Comparison of ENCODE assay signal across 21 cellular contexts in genomic region chr4:48688953-48689352, GRCh38.
DNase-seq lines count a peak whose midpoint lies in the region; ATAC-seq, FAIRE-seq and TF ChIP-seq lines count a peak whose summit lies in the region.
"Had no signal": no experiment of that assay in that cellular context is flagged by ENCODE, and none has a peak within 500 bp of the region (broad histone marks: within the 10 kb centered on the region; RNA-seq: fewer than 3 reads in every experiment).

No MANE protein-coding gene starts in this region.

- TF ChIP-seq POLR2A in K562 (conservative IDR thresholded peaks at IDR 0.05) (no peak), esophagus muscularis mucosa (IDR thresholded peaks at IDR 0.05; ENCODE audit: low read depth) (no peak)

- CTCF ChIA-PET in HEK293 (lab: Yijun Ruan, JAX) (no interaction called here), K562 (lab: Yijun Ruan, JAX; ENCODE audit: low intra/inter-chr PET ratio) (no interaction called here)

- no peak overlapping the region for H3K9ac ChIP-seq in K562 (ENCODE audit: insufficient read depth in 1 of 2, low read depth in 2 of 2, low read length in 2 of 2)

- 0% methylated on average over 1 of the region's 1 CpG for WGBS in K562 (ENCODE audit: insufficient coverage, low coverage, missing lambda C conversion rate)
- WGBS in esophagus muscularis mucosa: 87% methylated on average over 1 of the region's 1 CpG

- TF ChIP-seq RAD21 in K562 (CRISPR knock-in tag; conservative IDR thresholded peaks at IDR 0.05 in 1 of 2, IDR thresholded peaks at IDR 0.05 in 1 of 2): no peak

- H3K4me1 ChIP-seq in HEK293 (ENCODE audit: control insufficient read depth, insufficient read depth, low read length) (no peaks in the 10 kb centered on the region; the same call in 1 of the 2 replicates), K562 (replicated peaks in 1 of 2; ENCODE audit: control insufficient read depth in 2 of 2, insufficient read depth in 2 of 2, low read length in 2 of 2) (peaks cover 9 to 35% of the 10 kb centered on the region in 2 experiments; a peak in 4 of 5 replicates), esophagus muscularis mucosa (peaks cover 11 to 24% (median 13%) of the 10 kb centered on the region in 4 donors)

- FAIRE-seq in K562 (lab: Jason Lieb, UNC): no peak
- FAIRE-seq: A204.1, D721Med, GM12891, GM19239, HTR-8/SVneo had no signal

- H3K9me3 Mint-ChIP-seq in memory B cell: no peaks in the 10 kb centered on the region
- H3K9me3 Mint-ChIP-seq in stimulated activated naive B cell treated with anti-CD40 and anti-IgM and Interleukin-4, amounts not matched to agents 10 μg/mL and 1 μg/mL and 100 μg/mL, for 72 hours: no peaks in the 10 kb centered on the region
- H3K9me3 Mint-ChIP-seq: CD8-positive, alpha-beta T cell had no signal

- H3K4me3 ChIP-seq in HEK293 (ENCODE audit: low read depth, low read length): no peak overlapping the region
- H3K4me3 ChIP-seq in K562: no peak overlapping the region
- H3K4me3 ChIP-seq in esophagus muscularis mucosa: no peak overlapping the region

- H4K20me1 ChIP-seq in K562 (replicated peaks; ENCODE audit: control insufficient read depth, insufficient read depth, low read length): no peaks in the 10 kb centered on the region

- H3K36me3 Mint-ChIP-seq in memory B cell: no peaks in the 10 kb centered on the region
- peaks cover 0 to under 1% of the 10 kb centered on the region in 2 donors for H3K36me3 Mint-ChIP-seq in stimulated activated naive B cell treated with anti-CD40 and anti-IgM and Interleukin-4, amounts not matched to agents 10 μg/mL and 1 μg/mL and 100 μg/mL, for 72 hours

- H3K4me3 Mint-ChIP-seq in memory B cell: no peak overlapping the region
- H3K4me3 Mint-ChIP-seq in stimulated activated naive B cell treated with anti-CD40 and anti-IgM and Interleukin-4, amounts not matched to agents 10 μg/mL and 1 μg/mL and 100 μg/mL, for 72 hours: no peak overlapping the region
- H3K4me3 Mint-ChIP-seq: CD8-positive, alpha-beta T cell had no signal

- no peaks in the 10 kb centered on the region for H3K27me3 Mint-ChIP-seq in memory B cell
- H3K27me3 Mint-ChIP-seq in stimulated activated naive B cell treated with anti-CD40 and anti-IgM and Interleukin-4, amounts not matched to agents 10 μg/mL and 1 μg/mL and 100 μg/mL, for 72 hours: no peaks in the 10 kb centered on the region

- ATAC-seq in K562: no peak
- no peak for ATAC-seq in memory B cell (ENCODE audit: low read depth)
- ATAC-seq in stimulated activated naive B cell treated with anti-CD40 and anti-IgM and Interleukin-4, amounts not matched to agents 10 μg/mL and 1 μg/mL and 100 μg/mL, for 72 hours (replicated peaks): no peak
- no peak for ATAC-seq in HG03442 (IDR thresholded peaks at IDR 0.05; ENCODE audit: unreplicated experiment)
- ATAC-seq: CD8-positive, alpha-beta T cell had no signal

- H3K27me3 ChIP-seq in K562 (ENCODE audit: control insufficient read depth in 2 of 2, insufficient read depth in 2 of 2, low read length in 2 of 2) (no peaks in the 10 kb centered on the region), esophagus muscularis mucosa (no peaks in the 10 kb centered on the region)
- H3K27me3 ChIP-seq: BE2C had no signal

- TF ChIP-seq CTCF in HEK293 (tag by site-specific recombination; IDR thresholded peaks at IDR 0.05) (no peak), K562 (IDR thresholded peaks at IDR 0.05 in 2 of 3, conservative IDR thresholded peaks at IDR 0.05 in 1 of 3; ENCODE audit: insufficient read depth in 2 of 3, low read depth in 1 of 3, low read length in 3 of 3) (no peak), esophagus muscularis mucosa (IDR thresholded peaks at IDR 0.05) (no peak)

- no peak overlapping the region for H2AFZ ChIP-seq in K562 (ENCODE audit: low read depth, low read length)

- H3K9me3 ChIP-seq in HEK293 (ENCODE audit: control insufficient read depth, insufficient read depth, low read depth, low read length): no peaks in the 10 kb centered on the region
- H3K9me3 ChIP-seq in K562 (replicated peaks; ENCODE audit: control insufficient read depth, insufficient read depth, low read depth, low read length): no peaks in the 10 kb centered on the region
- H3K9me3 ChIP-seq in esophagus muscularis mucosa: no peaks in the 10 kb centered on the region
- H3K9me3 ChIP-seq: BE2C had no signal

- peaks cover 18% of the 10 kb centered on the region for H3K4me1 Mint-ChIP-seq in memory B cell
- H3K4me1 Mint-ChIP-seq in stimulated activated naive B cell treated with anti-CD40 and anti-IgM and Interleukin-4, amounts not matched to agents 10 μg/mL and 1 μg/mL and 100 μg/mL, for 72 hours: peaks cover 17 to 28% of the 10 kb centered on the region in 2 donors

- H3K4me2 ChIP-seq in K562 (ENCODE audit: insufficient read depth, low read length): no peak overlapping the region

- DNase-seq in K562 (ENCODE audit: extremely low read depth in 1 of 4, low spot score in 3 of 4) (no peak), memory B cell (ENCODE audit: low spot score in 2 of 2) (no peak), esophagus muscularis mucosa (ENCODE audit: extremely low spot score) (no peak)
- no peak for DNase-seq in stimulated activated naive B cell treated with anti-CD40 and anti-IgM and Interleukin-4, amounts not matched to agents 10 μg/mL and 1 μg/mL and 100 μg/mL, for 72 hours
- no peak for DNase-seq in stimulated activated CD4-positive, alpha-beta T cell treated with anti-CD3 and anti-CD28 coated beads, Interleukin-4, amount 100 ng/mL, for 24 hours
- DNase-seq: BE2C; CD8-positive, alpha-beta T cell; COR-L47; DMS153; DMS79 treated with DMSO at 0.1 percent for 48 hours; EL; HCEC 1CT; KBM-7 had no signal

- peaks cover 62% of the 10 kb centered on the region for H3K79me2 ChIP-seq in K562 (ENCODE audit: control insufficient read depth, insufficient read depth, low read length)

- TF ChIP-seq EP300 in K562 (IDR thresholded peaks at IDR 0.05; ENCODE audit: low read length): no peak
- no peak for TF ChIP-seq EP300 in esophagus muscularis mucosa (IDR thresholded peaks at IDR 0.05)

- H3K9me1 ChIP-seq in K562 (ENCODE audit: control insufficient read depth, insufficient read depth, low read length): no peaks in the 10 kb centered on the region

- in situ Hi-C loops in K562 (cut with MboI): no loop called here

- H3K36me3 ChIP-seq in HEK293 (ENCODE audit: control insufficient read depth in 2 of 2, insufficient read depth in 1 of 2, low read length in 2 of 2) (no peaks in the 10 kb centered on the region), K562 (ENCODE audit: control insufficient read depth, insufficient read depth, low read length) (no peaks in the 10 kb centered on the region; the same call in 2 of the 3 replicates), esophagus muscularis mucosa (no peaks in the 10 kb centered on the region)
- H3K36me3 ChIP-seq: BE2C had no signal

- H3K27ac ChIP-seq in HEK293 (ENCODE audit: extremely low read depth, low read depth, low read length) (no peak overlapping the region), K562 (ENCODE audit: extremely low read depth, low read depth, low read length) (no peak overlapping the region), esophagus muscularis mucosa (replicated peaks in 1 of 4) (no peak overlapping the region)
- H3K27ac ChIP-seq: C4-2B had no signal

- intact Hi-C loops in K562 (cut with micrococcal nuclease): loop anchor here (10.0 kb wide), 1 partner anchor 46 kb away; no protein-coding TSS in a partner anchor
- intact Hi-C loops in esophagus muscularis mucosa (cut with DNase I): no loop called here

- no TSS peak for BruUV-seq in K562 (replicated peaks; lab: Mats Ljungman, UMichigan)

- peak overlapping the region; percentile 58 for H3K27ac Mint-ChIP-seq in memory B cell
- peak overlapping the region; percentile 42 for H3K27ac Mint-ChIP-seq in stimulated activated naive B cell treated with anti-CD40 and anti-IgM and Interleukin-4, amounts not matched to agents 10 μg/mL and 1 μg/mL and 100 μg/mL, for 72 hours
- H3K27ac Mint-ChIP-seq: CD8-positive, alpha-beta T cell had no signal

- POLR2A ChIA-PET in HEK293 (lab: Yijun Ruan, JAX) (interaction anchor here (0.6 kb wide), 1 partner anchor 35 kb away, joined by 4 read pairs; no protein-coding TSS in a partner anchor), K562 (lab: Yijun Ruan, JAX) (no interaction called here)

TF ChIP-seq in HEK293, 187 proteins besides CTCF, POLR2A, EP300 and RAD21:
- TF ChIP-seq PRDM6 (tag by site-specific recombination; IDR thresholded peaks at IDR 0.05): peak; percentile 77
- TF ChIP-seq ZNF2 (tag by site-specific recombination; IDR thresholded peaks at IDR 0.05): no peak

TF ChIP-seq in K562, 482 proteins besides CTCF, POLR2A, EP300 and RAD21 (continues in another document):
- TF ChIP-seq C11orf30 (IDR thresholded peaks at IDR 0.05; ENCODE audit: low read depth) (peak; percentile 82), NR2C2 (CRISPR knock-in tag; IDR thresholded peaks at IDR 0.05) (no peak), NR2C2 (tag; IDR thresholded peaks at IDR 0.05) (0 out of 2 replicates have a peak, but pooled peaks have one; percentile 4), PTBP1 (IDR thresholded peaks at IDR 0.05; ENCODE audit: low read depth, low read length) (no peak), LEF1 (IDR thresholded peaks at IDR 0.05) (0 out of 2 replicates have a peak, but pooled peaks have one; percentile 11), CAMTA2 (CRISPR knock-in tag; conservative IDR thresholded peaks at IDR 0.05) (no peak), NR2C1 (IDR thresholded peaks at IDR 0.05) (no peak), NR2C1 (tag; IDR thresholded peaks at IDR 0.05) (no peak), SMC3 (conservative IDR thresholded peaks at IDR 0.05; ENCODE audit: insufficient read depth, low read depth, low read length) (no peak), MAFF (IDR thresholded peaks at IDR 0.05; ENCODE audit: low read length) (peak; percentile 53; the same call in 1 of the 2 replicates), MAFG (tag; conservative IDR thresholded peaks at IDR 0.05) (peak; percentile 76), ZNF583 (CRISPR knock-in tag; IDR thresholded peaks at IDR 0.05) (no peak), HEY1 (CRISPR knock-in tag; IDR thresholded peaks at IDR 0.05; ENCODE audit: borderline replicate concordance) (no peak)
- TF ChIP-seq, protein P1, sequence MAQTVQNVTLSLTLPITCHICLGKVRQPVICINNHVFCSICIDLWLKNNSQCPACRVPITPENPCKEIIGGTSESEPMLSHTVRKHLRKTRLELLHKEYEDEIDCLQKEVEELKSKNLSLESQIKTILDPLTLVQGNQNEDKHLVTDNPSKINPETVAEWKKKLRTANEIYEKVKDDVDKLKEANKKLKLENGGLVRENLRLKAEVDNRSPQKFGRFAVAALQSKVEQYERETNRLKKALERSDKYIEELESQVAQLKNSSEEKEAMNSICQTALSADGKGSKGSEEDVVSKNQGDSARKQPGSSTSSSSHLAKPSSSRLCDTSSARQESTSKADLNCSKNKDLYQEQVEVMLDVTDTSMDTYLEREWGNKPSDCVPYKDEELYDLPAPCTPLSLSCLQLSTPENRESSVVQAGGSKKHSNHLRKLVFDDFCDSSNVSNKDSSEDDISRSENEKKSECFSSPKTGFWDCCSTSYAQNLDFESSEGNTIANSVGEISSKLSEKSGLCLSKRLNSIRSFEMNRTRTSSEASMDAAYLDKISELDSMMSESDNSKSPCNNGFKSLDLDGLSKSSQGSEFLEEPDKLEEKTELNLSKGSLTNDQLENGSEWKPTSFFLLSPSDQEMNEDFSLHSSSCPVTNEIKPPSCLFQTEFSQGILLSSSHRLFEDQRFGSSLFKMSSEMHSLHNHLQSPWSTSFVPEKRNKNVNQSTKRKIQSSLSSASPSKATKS (CRISPR knock-in tag; IDR thresholded peaks at IDR 0.05): no peak
